ENCODE assay signal across 8 cellular contexts in genomic region chr2:200810967-200811335, GRCh38. TPM values are rescaled to one million over a fixed set of nuclear protein-coding genes. Genes with fewer than 3 reads are reported as not detected.
DNase-seq lines count a peak whose midpoint lies in the region; ATAC-seq and TF ChIP-seq lines count a peak whose summit lies in the region.

No MANE protein-coding gene starts in this region.

- DNase-seq in CD8-positive, alpha-beta memory T cell: no peak
- DNase-seq in Panc1 (ENCODE audit: low read depth, low spot score) (peak; percentile 81), endothelial cell (ENCODE audit: low spot score) (no peak), NCI-H526 treated with DMSO at 0.1 percent for 48 hours (lab: John Stamatoyannopoulos, UW) (no peak), NCI-H226 (no peak)

- H3K36me3 Mint-ChIP-seq in CD8-positive, alpha-beta memory T cell: peaks cover 0 to 39% (median 14%) of the 10 kb centered on the region in 3 donors
- H3K36me3 Mint-ChIP-seq in endothelial cell (ENCODE audit: low read depth, unreplicated experiment): peaks cover 36% of the 10 kb centered on the region

- POLR2A ChIA-PET in CD8-positive, alpha-beta memory T cell (lab: Charles Lee): interaction anchor here (0.7 to 1.6 kb wide), 4 partner anchors 53 to 642 kb away, joined by 3 to 22 read pairs (median 4); partner anchors contain the start of genes CFLAR and CLK1
- POLR2A ChIA-PET in Panc1 (lab: Charles Lee): interaction anchor here (0.6 to 0.7 kb wide), 3 partner anchors 66 to 590 kb away, joined by 3 to 7 read pairs (median 4); no protein-coding TSS in a partner anchor

- no peak for TF ChIP-seq CTCF in Panc1 (IDR thresholded peaks at IDR 0.05)
- no peak for TF ChIP-seq CTCF in endothelial cell (IDR thresholded peaks at IDR 0.05; ENCODE audit: unreplicated experiment)
- TF ChIP-seq CTCF in neutrophil (IDR thresholded peaks at IDR 0.05): no peak

- H3K4me3 ChIP-seq in CD8-positive, alpha-beta memory T cell (ENCODE audit: low read length): peak overlapping the region; percentile 72
- peak overlapping the region; percentile 66 to 69 for H3K4me3 ChIP-seq in Panc1 (ENCODE audit: low read depth in 2 of 2, low read length in 2 of 2)
- H3K4me3 ChIP-seq in neutrophil (ENCODE audit: low read depth in 1 of 2, low read length in 1 of 2): peak overlapping the region; percentile 85 to 99

- peak overlapping the region; percentile 96 to 100 (median 99) for H3K4me3 Mint-ChIP-seq in CD8-positive, alpha-beta memory T cell
- H3K4me3 Mint-ChIP-seq in endothelial cell (ENCODE audit: unreplicated experiment): peak overlapping the region; percentile 89

- H3K9me3 ChIP-seq in CD8-positive, alpha-beta memory T cell (ENCODE audit: low read length): no peaks in the 10 kb centered on the region
- no peaks in the 10 kb centered on the region for H3K9me3 ChIP-seq in Panc1 (ENCODE audit: control insufficient read depth, insufficient read depth, low read depth, low read length)
- no peaks in the 10 kb centered on the region for H3K9me3 ChIP-seq in neutrophil

- BruUV-seq in Panc1 (replicated peaks; lab: Mats Ljungman, UMichigan): TSS peak; percentile 96

- H3K27ac ChIP-seq in CD8-positive, alpha-beta memory T cell (ENCODE audit: low read depth, low read length): peak overlapping the region; percentile 95
- H3K27ac ChIP-seq in Panc1 (ENCODE audit: low read length) (peak overlapping the region; percentile 78), neutrophil (peak overlapping the region; percentile 99)

- peaks cover 22% of the 10 kb centered on the region for H3K36me3 ChIP-seq in CD8-positive, alpha-beta memory T cell (ENCODE audit: insufficient read depth, low read length)
- peaks cover 32% of the 10 kb centered on the region for H3K36me3 ChIP-seq in Panc1 (ENCODE audit: control insufficient read depth, insufficient read depth, low read length)
- H3K36me3 ChIP-seq in neutrophil: peaks cover 24% of the 10 kb centered on the region

- intact Hi-C loops in Panc1 (cut with micrococcal nuclease; ENCODE audit: unreplicated experiment): loop anchor here (2.0 kb wide), 1 partner anchor 98 kb away; no protein-coding TSS in a partner anchor

- H3K9me3 Mint-ChIP-seq in CD8-positive, alpha-beta memory T cell: no peaks in the 10 kb centered on the region
- H3K9me3 Mint-ChIP-seq in endothelial cell (ENCODE audit: unreplicated experiment): no peaks in the 10 kb centered on the region

- peak overlapping the region; percentile 91 to 99 (median 98) for H3K27ac Mint-ChIP-seq in CD8-positive, alpha-beta memory T cell
- H3K27ac Mint-ChIP-seq in endothelial cell (ENCODE audit: unreplicated experiment): peak overlapping the region; percentile 75

- ATAC-seq in Panc1 (no peak), HG02610 (IDR thresholded peaks at IDR 0.05; ENCODE audit: unreplicated experiment) (no peak), GM21723 (IDR thresholded peaks at IDR 0.05; ENCODE audit: unreplicated experiment) (no peak)

- peaks cover 30% of the 10 kb centered on the region for H3K4me1 ChIP-seq in CD8-positive, alpha-beta memory T cell (ENCODE audit: insufficient read depth, low read length)
- H3K4me1 ChIP-seq in Panc1 (ENCODE audit: control insufficient read depth, insufficient read depth, low read length) (peaks cover 26% of the 10 kb centered on the region), neutrophil (ENCODE audit: control insufficient read depth in 1 of 2, insufficient read depth in 1 of 2, low read depth in 1 of 2, low read length in 1 of 2) (peaks cover 30 to 33% of the 10 kb centered on the region in 2 experiments)

- CTCF ChIA-PET in CD8-positive, alpha-beta memory T cell (lab: Charles Lee): interaction anchor here (1.0 kb wide), 1 partner anchor 47 kb away, joined by 3 read pairs; no protein-coding TSS in a partner anchor
- CTCF ChIA-PET in Panc1 (lab: Charles Lee): interaction anchor here (0.6 kb wide), 1 partner anchor 257 kb away, joined by 3 read pairs; no protein-coding TSS in a partner anchor

- peaks cover 46 to 55% (median 55%) of the 10 kb centered on the region in 3 donors for H3K4me1 Mint-ChIP-seq in CD8-positive, alpha-beta memory T cell
- peaks cover 38% of the 10 kb centered on the region for H3K4me1 Mint-ChIP-seq in endothelial cell (ENCODE audit: unreplicated experiment)

- in situ Hi-C loops in Panc1 (cut with HindIII; ENCODE audit: low pct_unique_long_range_greater_than_20kb, low sequenced_read_pairs): no loop called here

- peaks cover 0 to 6% of the 10 kb centered on the region in 2 donors for H3K27me3 Mint-ChIP-seq in CD8-positive, alpha-beta memory T cell
- H3K27me3 Mint-ChIP-seq in endothelial cell (ENCODE audit: unreplicated experiment): peaks cover 20% of the 10 kb centered on the region

- no peaks in the 10 kb centered on the region for H3K27me3 ChIP-seq in CD8-positive, alpha-beta memory T cell (ENCODE audit: insufficient read depth, low read length, poor library complexity, severe bottlenecking)
- H3K27me3 ChIP-seq in Panc1 (ENCODE audit: control insufficient read depth, insufficient read depth, low read length): no peaks in the 10 kb centered on the region
- no peaks in the 10 kb centered on the region for H3K27me3 ChIP-seq in neutrophil

RNA-seq across cellular contexts. Expression of gene BZW1, which starts 0.8 kb away (rescaled TPM):
- 100 to 1,000 TPM; 495 to 533 TPM for total RNA-seq in CD8-positive, alpha-beta memory T cell
- 252 TPM for polyA plus RNA-seq in CD8-positive, alpha-beta memory T cell
- total RNA-seq in Panc1 (2021; ENCODE audit: unreplicated experiment) (247 TPM), endothelial cell (ENCODE audit: unreplicated experiment) (302 TPM)
- 142 TPM for polyA plus RNA-seq in Panc1 (2012; ENCODE audit: insufficient read length)

RNA-seq across cellular contexts. Expression of gene CLK1, which starts 53.5 kb away (rescaled TPM):
- total RNA-seq in CD8-positive, alpha-beta memory T cell: 100 to 1,000 TPM; 110 to 114 TPM
- 44.8 TPM for polyA plus RNA-seq in CD8-positive, alpha-beta memory T cell
- total RNA-seq in Panc1 (2021; ENCODE audit: unreplicated experiment) (46.6 TPM), endothelial cell (ENCODE audit: unreplicated experiment) (92.6 TPM)
- 11.5 TPM for polyA plus RNA-seq in Panc1 (2012; ENCODE audit: insufficient read length)
